Comparison of ENCODE assay signal across 20 cellular contexts in genomic region chr2:54872783-54873182, GRCh38.
"Had no signal": no experiment of that assay in that cellular context is flagged by ENCODE, and none has a peak within 500 bp of the region (broad histone marks: within the 10 kb centered on the region; RNA-seq: fewer than 3 reads in every experiment).

No MANE protein-coding gene starts in this region.

- FAIRE-seq: bronchial epithelial cell had no signal

- H3K4me1 ChIP-seq: ascending aorta had no signal

- H3K9me3 ChIP-seq: ascending aorta had no signal

- H3K4me3 ChIP-seq: ascending aorta, lung, skin epidermis had no signal

- H3K27ac ChIP-seq: ascending aorta, epithelial cell of prostate, skin epidermis, VCaP had no signal

- ATAC-seq: left cardiac atrium; naive thymus-derived CD8-positive, alpha-beta T cell had no signal

- DNase-seq: activated CD4-positive, alpha-beta T cell treated with anti-CD3 and anti-CD28 coated beads for 1 hour; activated CD4-positive, alpha-beta T cell treated with anti-CD3 and anti-CD28 coated beads, Interleukin-2, amount 50 U/mL, for 48 hours; activated naive CD4-positive, alpha-beta T cell treated with anti-CD3 and anti-CD28 coated beads, Interleukin-2, amount 10 ng/mL, durations not matched to agents 7 days and 5 days; dermis blood vessel endothelial cell; foreskin melanocyte; head of caudate nucleus; left cardiac atrium; midbrain; naive thymus-derived CD8-positive, alpha-beta T cell; stimulated activated CD4-positive, alpha-beta T cell treated with anti-CD3 and anti-CD28 coated beads, Interleukin-15, amount 100 ng/mL, for 24 hours; stimulated activated CD4-positive, alpha-beta T cell treated with anti-CD3 and anti-CD28 coated beads, Interleukin-4, amount 100 ng/mL, for 1 hour; stimulated activated naive CD4-positive, alpha-beta T cell treated with Interleukin-2 at 50 U/mL for 16 hours; substantia nigra; trophoblast cell had no signal
